17 cellular contexts compared by ENCODE assay signal in genomic region chr1:119040906-119041305, GRCh38. TPM values are rescaled to one million over a fixed set of nuclear protein-coding genes. Genes with fewer than 3 reads are reported as not detected.
DNase-seq lines count a peak whose midpoint lies in the region; ATAC-seq and TF ChIP-seq lines count a peak whose summit lies in the region.
"Had no signal": no experiment of that assay in that cellular context is flagged by ENCODE, and none has a peak within 500 bp of the region (broad histone marks: within the 10 kb centered on the region; RNA-seq: fewer than 3 reads in every experiment).

No MANE protein-coding gene starts in this region.

- no peak overlapping the region for H2AFZ ChIP-seq in IMR-90 (replicated peaks; ENCODE audit: low read length, poor library complexity)
- H2AFZ ChIP-seq: PC-9 had no signal

- H2BK5ac ChIP-seq in IMR-90 (ENCODE audit: low read depth, low read length, poor library complexity, severe bottlenecking) = no peak overlapping the region

- in situ Hi-C loops in IMR-90 (cut with MboI; ENCODE audit: low sequenced_read_pairs) = no loop called here

- H3K4ac ChIP-seq in IMR-90 (ENCODE audit: low read depth, low read length) = no peak overlapping the region

- no peaks in the 10 kb centered on the region for H4K20me1 ChIP-seq in IMR-90 (ENCODE audit: insufficient read depth, low read length)

- dilution Hi-C loops in IMR-90 (cut with HindIII; ENCODE audit: low sequenced_read_pairs, unreplicated experiment) = no loop called here

- no peak overlapping the region for H4K5ac ChIP-seq in IMR-90 (ENCODE audit: low read depth, low read length)

- H3K56ac ChIP-seq in IMR-90 (ENCODE audit: extremely low read depth, insufficient read depth, low read length) = no peak overlapping the region

- intact Hi-C loops in IMR-90 (cut with micrococcal nuclease) = no loop called here
- intact Hi-C loops in thyroid gland (cut with DNase I) = no loop called here

- H3K36me3 ChIP-seq in IMR-90 (ENCODE audit: control insufficient read depth, insufficient read depth, low read length) (peaks cover 2% of the 10 kb centered on the region), thyroid gland (peaks cover 0 to 7% of the 10 kb centered on the region in 2 donors)

- H3K27ac ChIP-seq in IMR-90 (ENCODE audit: insufficient read depth, low read length) = no peak overlapping the region
- no peak overlapping the region for H3K27ac ChIP-seq in thyroid gland
- H3K27ac ChIP-seq: PC-9, stomach had no signal

- TF ChIP-seq CTCF in IMR-90 (conservative IDR thresholded peaks at IDR 0.05; ENCODE audit: low read depth, low read length) = no peak
- TF ChIP-seq CTCF in fibroblast of pulmonary artery (IDR thresholded peaks at IDR 0.05; ENCODE audit: low read length, missing control alignments) = no peak
- no peak for TF ChIP-seq CTCF in omental fat pad (IDR thresholded peaks at IDR 0.05)
- TF ChIP-seq CTCF in thyroid gland (IDR thresholded peaks at IDR 0.05) = no peak

- BruUV-seq in IMR-90 (replicated peaks; lab: Mats Ljungman, UMichigan) = no TSS peak

- H3K79me1 ChIP-seq in IMR-90 (ENCODE audit: low read depth in 1 of 2, low read length in 2 of 2) = no peaks in the 10 kb centered on the region

- H3K27me3 ChIP-seq in IMR-90 (ENCODE audit: control insufficient read depth, insufficient read depth, low read length) (no peaks in the 10 kb centered on the region), thyroid gland (no peaks in the 10 kb centered on the region)
- H3K27me3 ChIP-seq: stomach had no signal

- H3K4me3 ChIP-seq in IMR-90 (ENCODE audit: insufficient read depth, low read depth, low read length) = no peak overlapping the region
- no peak overlapping the region for H3K4me3 ChIP-seq in fibroblast of pulmonary artery (replicated peaks; ENCODE audit: low read depth, low read length)
- no peak overlapping the region for H3K4me3 ChIP-seq in thyroid gland (replicated peaks in 1 of 3)
- H3K4me3 ChIP-seq: PC-9, stomach had no signal

- no peak overlapping the region for H3K18ac ChIP-seq in IMR-90 (ENCODE audit: low read depth, low read length)

- no peak overlapping the region for H2BK15ac ChIP-seq in IMR-90 (ENCODE audit: low read depth, low read length)

- no peak overlapping the region for H4K8ac ChIP-seq in IMR-90 (ENCODE audit: low read depth in 2 of 2, low read length in 2 of 2)

- no peak overlapping the region for H3K9ac ChIP-seq in IMR-90 (ENCODE audit: low read depth, low read length)
- H3K9ac ChIP-seq: SK-N-SH had no signal

- no peaks in the 10 kb centered on the region for H3K9me1 ChIP-seq in IMR-90 (ENCODE audit: insufficient read depth, low read length)

- ATAC-seq in IMR-90 (ENCODE audit: low read depth) (peak; percentile 46; the same call in 1 of the 2 replicates), omental fat pad (ENCODE audit: low FRiP score) (peak; percentile 85), GM19324 (IDR thresholded peaks at IDR 0.05; ENCODE audit: low FRiP score, unreplicated experiment) (no peak)
- no peak for ATAC-seq in stimulated activated naive CD8-positive, alpha-beta T cell treated with anti-CD3 and anti-CD28 coated beads, Interleukin-15, Interleukin-2, amounts not matched to agents 100 U/mL and 50 U/mL, for 24 hours
- ATAC-seq: activated CD4-positive, alpha-beta T cell treated with anti-CD3 and anti-CD28 coated beads for 36 hours had no signal

- H2BK20ac ChIP-seq in IMR-90 (ENCODE audit: low read depth, low read length) = no peak overlapping the region

- H3K9me3 ChIP-seq in IMR-90 (ENCODE audit: control insufficient read depth, insufficient read depth, low read length) (no peaks in the 10 kb centered on the region), thyroid gland (no peaks in the 10 kb centered on the region)
- H3K9me3 ChIP-seq: SK-N-SH, stomach had no signal

- H2AK5ac ChIP-seq in IMR-90 (ENCODE audit: low read depth, low read length) = no peak overlapping the region

- no peak overlapping the region for H3K14ac ChIP-seq in IMR-90 (replicated peaks; ENCODE audit: low read depth, low read length)

- POLR2A ChIA-PET in IMR-90 (lab: Charles Lee; ENCODE audit: unreplicated experiment) = no interaction called here

- H3K4me2 ChIP-seq in IMR-90 (ENCODE audit: low read depth, low read length) = no peak overlapping the region
- H3K4me2 ChIP-seq: PC-9, SK-N-SH had no signal

- H3K4me1 ChIP-seq in IMR-90 (ENCODE audit: control insufficient read depth, insufficient read depth, low read length) (no peaks in the 10 kb centered on the region), thyroid gland (no peaks in the 10 kb centered on the region)
- H3K4me1 ChIP-seq: stomach had no signal

- H3K23ac ChIP-seq in IMR-90 (ENCODE audit: low read depth, low read length) = no peak overlapping the region

- no peak overlapping the region for H4K91ac ChIP-seq in IMR-90 (ENCODE audit: insufficient read depth, low read depth, low read length)

- H2BK120ac ChIP-seq in IMR-90 (ENCODE audit: low read depth, low read length) = no peak overlapping the region

- no peak for TF ChIP-seq POLR2A in IMR-90 (IDR thresholded peaks at IDR 0.05; ENCODE audit: low read depth, low read length)
- no peak for TF ChIP-seq POLR2A in thyroid gland (IDR thresholded peaks at IDR 0.05)

- WGBS in IMR-90 (ENCODE audit: extremely low coverage in 2 of 2, insufficient read length in 1 of 2), 2 experiments = no CpG with 5 or more reads among the region's 2 CpGs
- 85 to 87% methylated on average over 2 of the region's 2 CpGs for WGBS in thyroid gland, 2 donors

- no peak overlapping the region for H2AK9ac ChIP-seq in IMR-90 (replicated peaks; ENCODE audit: low read depth, low read length, poor library complexity)

- no peak for TF ChIP-seq RAD21 in IMR-90 (IDR thresholded peaks at IDR 0.05; ENCODE audit: low read length)

- peak; percentile 38 for DNase-seq in AG08396 (ENCODE audit: low spot score)
- peak; percentile 68 for DNase-seq in IMR-90
- peak; percentile 75 for DNase-seq in fibroblast of pulmonary artery (ENCODE audit: low read depth)
- peak; percentile 30 for DNase-seq in omental fat pad (ENCODE audit: low spot score)
- no peak for DNase-seq in stimulated activated naive CD8-positive, alpha-beta T cell treated with anti-CD3 and anti-CD28 coated beads, Interleukin-15, Interleukin-2, amounts not matched to agents 100 U/mL and 50 U/mL, for 24 hours
- no peak for DNase-seq in thyroid gland
- no peak for DNase-seq in activated gamma-delta T cell (lab: John Stamatoyannopoulos, UW)
- DNase-seq: activated CD4-positive, alpha-beta T cell treated with anti-CD3 and anti-CD28 coated beads for 36 hours; activated effector memory CD4-positive, alpha-beta T cell treated with anti-CD3 and anti-CD28 coated beads, Interleukin-2, amount 50 U/mL, for 16 hours; amygdala; COR-L47; endodermal cell; mesenchymal stem cell; PC-9; SK-N-SH; stomach had no signal

- CTCF ChIA-PET in IMR-90 (lab: Yijun Ruan, JAX) = no interaction called here

TF ChIP-seq in IMR-90, 13 proteins besides CTCF, POLR2A, EP300 and RAD21:
- TF ChIP-seq BHLHE40 (IDR thresholded peaks at IDR 0.05; ENCODE audit: low read depth, low read length) (no peak), CEBPB (IDR thresholded peaks at IDR 0.05; ENCODE audit: low read depth, low read length) (peak; percentile 68; the same call in 1 of the 2 replicates)

RNA-seq across cellular contexts. Expression of gene TBX15, which starts 52.8 kb away (rescaled TPM):
- total RNA-seq in IMR-90 (2012; rRNA removed) = not detected in 2 replicates
- not detected in 2 replicates for polyA plus RNA-seq in IMR-90 (2012; rRNA removed)
- not detected in 2 replicates for polyA plus RNA-seq in IMR-90 (2012; cell fraction: cytosol; rRNA removed)
- 0.02 TPM in 1 of 2 replicates, not detected in the other for polyA plus RNA-seq in IMR-90 (2012; cell fraction: nucleus; rRNA removed; ENCODE audit: low replicate concordance)
- total RNA-seq in omental fat pad = 1 to 10 TPM; 1.8 to 4.1 (median 3.2) TPM
- total RNA-seq in thyroid gland = 1 to 10 TPM; 1.1 to 5.4 (median 3.5) TPM
- total RNA-seq: activated CD4-positive, alpha-beta T cell treated with anti-CD3 and anti-CD28 coated beads for 36 hours; PC-9 had no signal

Comparison
In these comparisons a context has a peak if more than half of its experiments do, and no peak if none do; other contexts are left out.
1. DNase-seq: peak in AG08396 (single experiment), IMR-90 (single experiment), fibroblast of pulmonary artery (single experiment) and omental fat pad (single experiment); none in stimulated activated naive CD8-positive, alpha-beta T cell treated with anti-CD3 and anti-CD28 coated beads, Interleukin-15, Interleukin-2, amounts not matched to agents 100 U/mL and 50 U/mL, for 24 hours (single experiment), thyroid gland (0 of 2) and activated gamma-delta T cell (single experiment).
2. ATAC-seq: peak in IMR-90 (single experiment) and omental fat pad (single experiment); none in stimulated activated naive CD8-positive, alpha-beta T cell treated with anti-CD3 and anti-CD28 coated beads, Interleukin-15, Interleukin-2, amounts not matched to agents 100 U/mL and 50 U/mL, for 24 hours (single experiment) and GM19324 (single experiment).